In the genomic region with DNA sequence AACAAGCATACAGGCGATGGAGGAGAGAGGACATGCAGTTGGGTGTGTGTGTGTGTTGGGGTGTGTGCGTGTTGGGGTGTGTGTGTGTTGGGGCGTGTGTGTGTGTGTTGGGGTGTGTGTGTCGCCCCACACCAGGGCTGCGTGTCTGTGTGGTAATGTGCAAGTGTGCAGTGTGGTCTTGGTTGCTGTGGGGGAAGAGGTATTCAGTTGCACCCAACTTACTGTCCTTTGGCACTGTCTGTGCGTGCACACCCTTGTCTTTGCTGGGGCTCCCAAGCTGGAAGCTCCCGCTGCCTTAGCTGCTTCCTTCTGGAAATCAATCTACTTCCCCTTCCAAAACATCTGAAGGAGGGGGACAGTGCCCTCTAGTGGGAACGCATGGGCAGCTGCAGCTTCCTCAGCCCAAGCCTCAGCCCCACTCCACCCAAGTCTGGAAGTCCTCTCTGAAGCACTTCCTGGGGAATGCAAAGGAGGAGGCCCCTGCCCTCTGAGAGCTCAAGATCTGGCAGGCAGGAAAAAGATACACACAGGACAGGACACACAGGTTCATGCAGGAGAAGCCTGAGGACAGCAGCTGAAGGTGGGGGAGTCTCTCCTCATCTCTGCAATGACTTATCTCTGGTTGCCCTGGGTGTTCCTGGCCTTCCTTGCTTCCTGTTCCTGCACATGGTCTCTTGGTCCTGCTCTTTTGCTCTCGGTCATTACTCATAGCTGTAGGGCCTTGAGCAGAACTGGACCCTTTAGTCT, we compare ENCODE assay signal across 8 cellular contexts. TPM values are rescaled to one million over a fixed set of nuclear protein-coding genes. Genes with fewer than 3 reads are reported as not detected.
DNase-seq lines count a peak whose midpoint lies in the region; ATAC-seq lines count a peak whose summit lies in the region.

No MANE protein-coding gene starts in this region.

- H3K4me1 Mint-ChIP-seq in memory B cell: peaks cover 9% of the 10 kb centered on the region

- H3K27me3 Mint-ChIP-seq in memory B cell: peaks cover 6% of the 10 kb centered on the region

- H3K9me3 Mint-ChIP-seq in memory B cell: no peaks in the 10 kb centered on the region

- H3K4me3 Mint-ChIP-seq in memory B cell: no peak overlapping the region

- H3K36me3 Mint-ChIP-seq in memory B cell: no peaks in the 10 kb centered on the region

- peak; percentile 83 for DNase-seq in AG20443 (ENCODE audit: low spot score)
- peak; percentile 86 for DNase-seq in H7
- peak; percentile 68 to 85 for DNase-seq in NCI-H524 (lab: John Stamatoyannopoulos, UW)
- peak; percentile 57 to 65 for DNase-seq in activated CD4-positive, alpha-beta T cell treated with anti-CD3 and anti-CD28 coated beads for 4 hours
- peak; percentile 93 for DNase-seq in ecto neural progenitor cell (ENCODE audit: low spot score)
- peak; percentile 62 to 69 for DNase-seq in memory B cell (ENCODE audit: low spot score in 2 of 2)
- DNase-seq in stimulated activated CD8-positive, alpha-beta memory T cell treated with anti-CD3 and anti-CD28 coated beads, Interleukin-12 subunit alpha, Interleukin-12 subunit beta, amount 100 ng/mL, for 4 hours (ENCODE audit: low read depth): peak; percentile 25

- H3K27me3 ChIP-seq in H7 (ENCODE audit: control insufficient read depth, insufficient read depth, low read length): no peaks in the 10 kb centered on the region

- H3K27ac Mint-ChIP-seq in memory B cell: no peak overlapping the region

- H3K36me3 ChIP-seq in H7 (replicated peaks; ENCODE audit: control insufficient read depth, insufficient read depth, low read length): no peaks in the 10 kb centered on the region

- no peak overlapping the region for H3K4me3 ChIP-seq in H7 (ENCODE audit: insufficient read depth, low read depth, low read length)

- ATAC-seq in memory B cell (ENCODE audit: low read depth) (peak; percentile 63), HG02840 (IDR thresholded peaks at IDR 0.05; ENCODE audit: low FRiP score, unreplicated experiment) (no peak)

RNA-seq across cellular contexts. Expression of gene ASIC1, which starts 13.1 kb away (rescaled TPM):
- 0.81 and 1.2 TPM in 2 replicates for total RNA-seq in H7 (2014; rRNA removed; shearing (Covaris generic))

RNA-seq across cellular contexts. Expression of gene SMARCD1, which starts 14.7 kb away (rescaled TPM):
- 182 and 196 TPM in 2 replicates for total RNA-seq in H7 (2014; rRNA removed; shearing (Covaris generic))

RNA-seq across cellular contexts. Expression of gene GPD1, which starts 33.3 kb away (rescaled TPM):
- total RNA-seq in H7 (2014; rRNA removed; shearing (Covaris generic)): 0.59 TPM in 1 of 2 replicates, not detected in the other

RNA-seq across cellular contexts. Expression of gene COX14, which starts 41.5 kb away (rescaled TPM):
- total RNA-seq in H7 (2014; rRNA removed; shearing (Covaris generic)): 33.4 and 38.3 TPM in 2 replicates

RNA-seq across cellular contexts. Expression of gene RACGAP1, which starts 45.2 kb away (rescaled TPM):
- total RNA-seq in H7 (2014; rRNA removed; shearing (Covaris generic)): 80.6 and 85.1 TPM in 2 replicates

Comparison
In these comparisons a context has a peak if more than half of its experiments do, and no peak if none do; other contexts are left out.
1. DNase-seq: peak in every context shown above with its lines; median percentile 93 in ecto neural progenitor cell; 86 in H7; 83 in AG20443; 76 in NCI-H524; 66 in memory B cell; 61 in activated CD4-positive, alpha-beta T cell treated with anti-CD3 and anti-CD28 coated beads for 4 hours; 25 in stimulated activated CD8-positive, alpha-beta memory T cell treated with anti-CD3 and anti-CD28 coated beads, Interleukin-12 subunit alpha, Interleukin-12 subunit beta, amount 100 ng/mL, for 4 hours.